2 cellular contexts compared by ENCODE assay signal in genomic region chr15:28702427-28702826, GRCh38. TPM values are rescaled to one million over a fixed set of nuclear protein-coding genes. Genes with fewer than 3 reads are reported as not detected.
"Had no signal": no experiment of that assay in that cellular context is flagged by ENCODE, and none has a peak within 500 bp of the region (broad histone marks: within the 10 kb centered on the region; RNA-seq: fewer than 3 reads in every experiment).

No MANE protein-coding gene starts in this region.

RNA-seq across cellular contexts. Expression of gene GOLGA8M, which starts 9.8 kb away (rescaled TPM):
- total RNA-seq: suprapubic skin had no signal
- polyA plus RNA-seq: smooth muscle cell had no signal
